Comparison of ENCODE assay signal across 1 cellular context in genomic region chr11:133778161-133778560, GRCh38.
TF ChIP-seq lines count a peak whose summit lies in the region.

No MANE protein-coding gene starts in this region.

TF ChIP-seq in H1, 55 proteins besides CTCF, POLR2A, EP300 and RAD21 (continued from another document):
- TF ChIP-seq POU5F1 (IDR thresholded peaks at IDR 0.05; ENCODE audit: low read depth, low read length) (no peak), SRF (IDR thresholded peaks at IDR 0.05; ENCODE audit: low read depth, low read length) (no peak), JUN (IDR thresholded peaks at IDR 0.05; ENCODE audit: low read depth, low read length) (no peak), CHD7 (IDR thresholded peaks at IDR 0.05; ENCODE audit: insufficient replicate concordance, low read length) (no peak)
